1 cellular context compared by ENCODE assay signal in the genomic region with DNA sequence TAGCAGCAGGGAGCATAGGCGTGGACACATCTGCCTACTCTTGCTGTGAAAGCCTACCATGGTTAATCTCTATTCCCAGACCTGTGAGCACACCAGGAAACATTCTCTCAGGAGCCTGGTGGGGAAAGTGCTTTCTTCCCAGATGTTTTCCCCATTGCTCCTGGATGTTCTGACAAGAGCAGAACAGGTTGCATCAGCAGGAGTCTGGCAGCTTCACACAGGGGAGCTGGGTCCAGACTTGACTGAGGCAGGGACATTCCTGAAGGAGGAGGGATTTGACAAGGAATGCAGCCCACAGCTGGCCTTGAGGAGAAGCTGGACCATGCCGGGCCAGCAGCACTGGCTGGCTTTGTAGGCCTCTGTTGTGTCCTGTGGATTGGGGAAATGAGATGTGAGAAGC.
TF ChIP-seq lines count a peak whose summit lies in the region.

No MANE protein-coding gene starts in this region.

TF ChIP-seq in HepG2, 621 proteins besides CTCF, POLR2A, EP300 and RAD21:
- TF ChIP-seq ATAD3A (CRISPR knock-in tag; IDR thresholded peaks at IDR 0.05) = no peak
- TF ChIP-seq PTBP1 (IDR thresholded peaks at IDR 0.05; ENCODE audit: low read depth, low read length, poor library complexity, severe bottlenecking) = no peak
- TF ChIP-seq ARNT2 (CRISPR knock-in tag; IDR thresholded peaks at IDR 0.05; ENCODE audit: low read depth) = no peak
- no peak for TF ChIP-seq PHF21A (CRISPR knock-in tag; IDR thresholded peaks at IDR 0.05)
- no peak for TF ChIP-seq NFKBIZ (CRISPR knock-in tag; IDR thresholded peaks at IDR 0.05)
- TF ChIP-seq ZC3H13 (CRISPR knock-in tag; IDR thresholded peaks at IDR 0.05) = no peak
- TF ChIP-seq RCOR2 (CRISPR knock-in tag; IDR thresholded peaks at IDR 0.05) = no peak
- no peak for TF ChIP-seq ZMYM2 (CRISPR knock-in tag; IDR thresholded peaks at IDR 0.05)
- TF ChIP-seq HES4 (CRISPR knock-in tag; IDR thresholded peaks at IDR 0.05; ENCODE audit: borderline replicate concordance) = no peak
- TF ChIP-seq TRAFD1 (CRISPR knock-in tag; IDR thresholded peaks at IDR 0.05; ENCODE audit: borderline replicate concordance) = no peak
- TF ChIP-seq MLLT10 (CRISPR knock-in tag; IDR thresholded peaks at IDR 0.05) = no peak
- TF ChIP-seq FOXA3 (CRISPR knock-in tag; IDR thresholded peaks at IDR 0.05) = no peak
- TF ChIP-seq KDM6A (CRISPR knock-in tag; IDR thresholded peaks at IDR 0.05; ENCODE audit: low read depth) = no peak
- TF ChIP-seq HOXA5 (CRISPR knock-in tag; IDR thresholded peaks at IDR 0.05) = no peak
- no peak for TF ChIP-seq ZNF143 (CRISPR knock-in tag; IDR thresholded peaks at IDR 0.05)
- TF ChIP-seq FOXA1 (IDR thresholded peaks at IDR 0.05) = no peak
- no peak for TF ChIP-seq FOXA1 (CRISPR knock-in tag; IDR thresholded peaks at IDR 0.05)
- no peak for TF ChIP-seq ELF1 (CRISPR knock-in tag; IDR thresholded peaks at IDR 0.05)
- TF ChIP-seq, protein P1, sequence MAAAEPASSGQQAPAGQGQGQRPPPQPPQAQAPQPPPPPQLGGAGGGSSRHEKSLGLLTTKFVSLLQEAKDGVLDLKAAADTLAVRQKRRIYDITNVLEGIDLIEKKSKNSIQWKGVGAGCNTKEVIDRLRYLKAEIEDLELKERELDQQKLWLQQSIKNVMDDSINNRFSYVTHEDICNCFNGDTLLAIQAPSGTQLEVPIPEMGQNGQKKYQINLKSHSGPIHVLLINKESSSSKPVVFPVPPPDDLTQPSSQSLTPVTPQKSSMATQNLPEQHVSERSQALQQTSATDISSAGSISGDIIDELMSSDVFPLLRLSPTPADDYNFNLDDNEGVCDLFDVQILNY (CRISPR knock-in tag; conservative IDR thresholded peaks at IDR 0.05) = no peak
- no peak for TF ChIP-seq ZNF350 (CRISPR knock-in tag; IDR thresholded peaks at IDR 0.05; ENCODE audit: borderline replicate concordance, low read depth)
